ENCODE assay signal across 34 cellular contexts in the genomic region with DNA sequence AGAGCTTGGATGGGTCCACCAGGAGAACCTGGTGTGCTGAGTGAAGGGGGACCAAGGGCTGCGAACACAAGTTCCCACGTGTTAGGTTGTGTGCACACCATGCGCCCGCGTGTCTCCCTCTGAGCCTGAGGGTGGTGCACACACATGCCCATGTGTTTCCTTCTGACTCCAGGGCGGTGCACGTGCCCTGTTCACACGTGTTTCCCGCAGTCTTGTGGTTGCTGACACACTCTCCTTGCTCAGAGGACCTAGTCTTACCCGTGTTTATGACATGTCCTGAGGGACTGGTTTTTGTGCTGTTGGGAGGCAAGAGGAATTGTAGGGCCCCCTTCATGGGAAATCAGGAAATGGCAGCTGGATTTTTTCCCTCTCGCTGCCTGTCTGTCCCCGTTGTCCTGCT. TPM values are rescaled to one million over a fixed set of nuclear protein-coding genes. Genes with fewer than 3 reads are reported as not detected.
DNase-seq lines count a peak whose midpoint lies in the region; ATAC-seq and TF ChIP-seq lines count a peak whose summit lies in the region.
"Had no signal": no experiment of that assay in that cellular context is flagged by ENCODE, and none has a peak within 500 bp of the region (broad histone marks: within the 10 kb centered on the region; RNA-seq: fewer than 3 reads in every experiment).

No MANE protein-coding gene starts in this region.

- H3K4me3 Mint-ChIP-seq in T-helper 17 cell, result no peak overlapping the region
- peak overlapping the region; percentile 52 for H3K4me3 Mint-ChIP-seq in glutamatergic neuron (ENCODE audit: unreplicated experiment)
- no peak overlapping the region for H3K4me3 Mint-ChIP-seq in chondrocyte (ENCODE audit: unreplicated experiment)
- H3K4me3 Mint-ChIP-seq: activated CD4-positive, alpha-beta T cell treated with anti-CD3 and anti-CD28 coated beads for 36 hours; central memory CD8-positive, alpha-beta T cell; dendritic cell treated with granulocyte-macrophage colony-stimulating factor and Interleukin-4, amounts not matched to agents 40 ng/mL and 50 ng/mL, for 4 days; GM23338; HFFc6; memory B cell; nephron progenitor cell; stimulated activated naive CD8-positive, alpha-beta T cell treated with anti-CD3 and anti-CD28 coated beads, Interleukin-15, amount 100 ng/mL, for 72 hours; T-helper 2 cell treated with Interferon-gamma antibody and Interleukin-4, amounts not matched to agents 5 μg/mL and 100 μg/mL, for 36 hours had no signal

- H3K27me3 Mint-ChIP-seq in T-helper 17 cell, result peaks cover 8% of the 10 kb centered on the region
- H3K27me3 Mint-ChIP-seq in glutamatergic neuron (ENCODE audit: unreplicated experiment), result peaks cover 25% of the 10 kb centered on the region
- peaks cover 21% of the 10 kb centered on the region for H3K27me3 Mint-ChIP-seq in chondrocyte (ENCODE audit: low read depth)
- H3K27me3 Mint-ChIP-seq: activated CD4-positive, alpha-beta T cell treated with anti-CD3 and anti-CD28 coated beads for 36 hours; dendritic cell treated with granulocyte-macrophage colony-stimulating factor and Interleukin-4, amounts not matched to agents 40 ng/mL and 50 ng/mL, for 4 days had no signal

- no peaks in the 10 kb centered on the region for H3K9me3 ChIP-seq in T-helper 17 cell (ENCODE audit: control insufficient read depth, low read length, poor library complexity, severe bottlenecking)
- H3K9me3 ChIP-seq: gastroesophageal sphincter, pancreas, thoracic aorta had no signal

- H3K27ac Mint-ChIP-seq in T-helper 17 cell (no peak overlapping the region), glutamatergic neuron (ENCODE audit: unreplicated experiment) (peak overlapping the region; percentile 25), chondrocyte (ENCODE audit: unreplicated experiment) (no peak overlapping the region)
- H3K27ac Mint-ChIP-seq: activated CD4-positive, alpha-beta T cell treated with anti-CD3 and anti-CD28 coated beads for 36 hours; dendritic cell treated with granulocyte-macrophage colony-stimulating factor and Interleukin-4, amounts not matched to agents 40 ng/mL and 50 ng/mL, for 4 days; GM23338; HFFc6; memory B cell; nephron progenitor cell; stimulated activated naive CD8-positive, alpha-beta T cell treated with anti-CD3 and anti-CD28 coated beads, Interleukin-15, amount 100 ng/mL, for 72 hours; T-helper 2 cell treated with Interferon-gamma antibody and Interleukin-4, amounts not matched to agents 5 μg/mL and 100 μg/mL, for 36 hours had no signal

- DNase-seq in activated CD4-positive, alpha-beta T cell treated with anti-CD3 and anti-CD28 coated beads for 48 hours, result peak; percentile 14
- no peak for DNase-seq in activated CD4-positive, alpha-beta T cell treated with anti-CD3 and anti-CD28 coated beads for 4 hours
- DNase-seq in EH (ENCODE audit: low read depth) (peak; percentile 31), T-helper 17 cell (no peak), glutamatergic neuron (no peak), chondrocyte (ENCODE audit: low spot score) (no peak)
- DNase-seq in stimulated activated CD4-positive, alpha-beta T cell treated with anti-CD3 and anti-CD28 coated beads, Interleukin-15, amount 100 ng/mL, for 24 hours, result no peak
- no peak for DNase-seq in activated CD4-positive, CD25-positive, alpha-beta regulatory T cell treated with anti-CD3 and anti-CD28 coated beads, Interleukin-2, amount 50 U/mL, for 72 hours
- DNase-seq: 8988T; activated CD4-positive, alpha-beta T cell treated with anti-CD3 and anti-CD28 coated beads for 36 hours; activated gamma-delta T cell; activated T-cell treated with anti-CD3 and anti-CD28 coated beads, Interleukin-2, amount 50 U/mL, for 1 hour; HFFc6; hippocampal formation; NCI-H1417; NCI-H2029 treated with DMSO at 0.1 percent for 48 hours; NCI-H526; nephron progenitor cell; NK-92 treated with Interleukin-12 subunit alpha and Interleukin-12 subunit beta, amount 100 ng/mL, for 24 hours; PC-9; retina; SHP77; small intestine; stimulated activated naive CD8-positive, alpha-beta T cell treated with anti-CD3 and anti-CD28 coated beads, Interleukin-15, amount 100 ng/mL, for 72 hours had no signal

- TF ChIP-seq CTCF in glutamatergic neuron (IDR thresholded peaks at IDR 0.05; ENCODE audit: partially characterized antibody, unreplicated experiment), result no peak
- TF ChIP-seq CTCF in chondrocyte (IDR thresholded peaks at IDR 0.05), result no peak

- H3K36me3 Mint-ChIP-seq in T-helper 17 cell (ENCODE audit: low read depth) (peaks cover 2% of the 10 kb centered on the region), glutamatergic neuron (ENCODE audit: unreplicated experiment) (peaks cover 14% of the 10 kb centered on the region), chondrocyte (ENCODE audit: low read depth) (no peaks in the 10 kb centered on the region)

- peak; percentile 51 for ATAC-seq in T-helper 17 cell
- ATAC-seq: activated CD4-positive, alpha-beta T cell treated with anti-CD3 and anti-CD28 coated beads for 36 hours; gastroesophageal sphincter; GM23338; pancreas; stimulated activated naive CD8-positive, alpha-beta T cell treated with anti-CD3 and anti-CD28 coated beads, Interleukin-15, amount 100 ng/mL, for 72 hours had no signal

- H3K4me1 Mint-ChIP-seq in T-helper 17 cell, result peaks cover 31% of the 10 kb centered on the region
- H3K4me1 Mint-ChIP-seq in glutamatergic neuron (ENCODE audit: low read depth, unreplicated experiment), result peaks cover 28% of the 10 kb centered on the region
- H3K4me1 Mint-ChIP-seq in chondrocyte (ENCODE audit: low read depth), result peaks cover 26% of the 10 kb centered on the region

- peaks cover 24% of the 10 kb centered on the region for H3K9me3 Mint-ChIP-seq in glutamatergic neuron (ENCODE audit: unreplicated experiment)
- H3K9me3 Mint-ChIP-seq in chondrocyte (ENCODE audit: low read depth), result no peaks in the 10 kb centered on the region
- H3K9me3 Mint-ChIP-seq: central memory CD8-positive, alpha-beta T cell; dendritic cell treated with granulocyte-macrophage colony-stimulating factor and Interleukin-4, amounts not matched to agents 40 ng/mL and 50 ng/mL, for 4 days; GM23338; HFFc6; memory B cell; nephron progenitor cell; stimulated activated naive CD8-positive, alpha-beta T cell treated with anti-CD3 and anti-CD28 coated beads, Interleukin-15, amount 100 ng/mL, for 72 hours; T-helper 2 cell treated with Interferon-gamma antibody and Interleukin-4, amounts not matched to agents 5 μg/mL and 100 μg/mL, for 36 hours had no signal

RNA-seq across cellular contexts. Expression of a gene that starts 36.3 kb away (rescaled TPM):
- total RNA-seq in T-helper 17 cell (10 to 100 TPM; 70.9 to 71.5 TPM), glutamatergic neuron (ENCODE audit: unreplicated experiment) (82.4 TPM), chondrocyte (31.5 to 48.2 TPM (median 38.1 TPM) in 3 replicates)

RNA-seq across cellular contexts. Expression of a gene that starts 55.0 kb away (rescaled TPM):
- total RNA-seq in T-helper 17 cell (not detected), glutamatergic neuron (ENCODE audit: unreplicated experiment) (159 TPM), chondrocyte (not detected in 3 replicates)
- total RNA-seq: activated CD8-positive, alpha-beta memory T cell treated with anti-CD3 and anti-CD28 coated beads for 36 hours; HFFc6; MCF 10A; PC-9; thoracic aorta had no signal

Comparison
In these comparisons a context has a peak if more than half of its experiments do, and no peak if none do; other contexts are left out.
1. DNase-seq: peak in activated CD4-positive, alpha-beta T cell treated with anti-CD3 and anti-CD28 coated beads for 48 hours (single experiment) and EH (single experiment); none in activated CD4-positive, alpha-beta T cell treated with anti-CD3 and anti-CD28 coated beads for 4 hours (0 of 2), T-helper 17 cell (0 of 3), glutamatergic neuron (single experiment), stimulated activated CD4-positive, alpha-beta T cell treated with anti-CD3 and anti-CD28 coated beads, Interleukin-15, amount 100 ng/mL, for 24 hours (single experiment), chondrocyte (single experiment) and activated CD4-positive, CD25-positive, alpha-beta regulatory T cell treated with anti-CD3 and anti-CD28 coated beads, Interleukin-2, amount 50 U/mL, for 72 hours (single experiment).
2. RNA of a gene that starts 55.0 kb away (total RNA-seq): 159 TPM in glutamatergic neuron (single experiment); not detected in T-helper 17 cell and not detected in chondrocyte; every median in the first group is over 100 times any median in the second.